8 cellular contexts compared by ENCODE assay signal in genomic region chr10:35640474-35640873, GRCh38. TPM values are rescaled to one million over a fixed set of nuclear protein-coding genes. Genes with fewer than 3 reads are reported as not detected.
DNase-seq lines count a peak whose midpoint lies in the region; ATAC-seq, FAIRE-seq and TF ChIP-seq lines count a peak whose summit lies in the region.

No MANE protein-coding gene starts in this region.

- no peak overlapping the region for H3K9ac ChIP-seq in keratinocyte (ENCODE audit: control insufficient read depth, extremely low read depth, insufficient read depth, low read length)

- intact Hi-C loops in spleen (cut with DNase I; ENCODE audit: low total_unique reads), result no loop called here

- H3K79me2 ChIP-seq in keratinocyte (ENCODE audit: control insufficient read depth, insufficient read depth, low read length), result peaks cover 3% of the 10 kb centered on the region

- H3K9me3 ChIP-seq in keratinocyte (ENCODE audit: control insufficient read depth, low read depth, low read length) (no peaks in the 10 kb centered on the region), spleen (no peaks in the 10 kb centered on the region)

- H3K9me1 ChIP-seq in keratinocyte (ENCODE audit: control insufficient read depth, extremely low read depth, insufficient read depth, low read length), result no peaks in the 10 kb centered on the region

- peak overlapping the region; percentile 26 for H3K27ac ChIP-seq in caudate nucleus (ENCODE audit: low read depth, low read length)
- no peak overlapping the region for H3K27ac ChIP-seq in keratinocyte (ENCODE audit: control insufficient read depth, insufficient read depth, low read length)
- peak overlapping the region in 5 of 8 donors; percentile 52 to 84 (median 61) for H3K27ac ChIP-seq in spleen

- H2AFZ ChIP-seq in keratinocyte (ENCODE audit: control insufficient read depth, low read length), result peak overlapping the region; percentile 84

- no peak for TF ChIP-seq POLR2A in spleen (IDR thresholded peaks at IDR 0.05)

- peak; percentile 37 for TF ChIP-seq CTCF in AG09309 (IDR thresholded peaks at IDR 0.05; ENCODE audit: control insufficient read depth, insufficient read depth, low read depth, low read length, missing control alignments)
- TF ChIP-seq CTCF in keratinocyte (optimal IDR thresholded peaks at IDR 0.05 in 1 of 3, IDR thresholded peaks at IDR 0.05 in 1 of 3, conservative IDR thresholded peaks at IDR 0.05 in 1 of 3; ENCODE audit: extremely low read depth in 1 of 3, insufficient read depth in 2 of 3, low read length in 3 of 3), result peak in 2 of 3 experiments; percentile 51 to 67
- peak in 6 of 11 experiments; percentile 39 to 68 (median 57) for TF ChIP-seq CTCF in spleen (IDR thresholded peaks at IDR 0.05 in 8 of 11, conservative IDR thresholded peaks at IDR 0.05 in 3 of 11)

- dilution Hi-C loops in keratinocyte (cut with MboI; ENCODE audit: extremely low pct_ligation_motif_present, low sequenced_read_pairs), result loop anchor here (25.0 kb wide), 1 partner anchor 1147 kb away; no protein-coding TSS in a partner anchor

- no peak for FAIRE-seq in keratinocyte (lab: Jason Lieb, UNC)

- 0 to 5% (median 2%) methylated on average over 7 to 53 of the region's 53 CpGs for WGBS in spleen, 5 donors

- H3K27me3 ChIP-seq in keratinocyte (ENCODE audit: control insufficient read depth, extremely low read depth, insufficient read depth, low read length) (peaks cover 5% of the 10 kb centered on the region), spleen (replicated peaks in 1 of 7) (peaks cover 0 to 86% (median 22%) of the 10 kb centered on the region in 7 donors)

- H3K36me3 ChIP-seq in keratinocyte (ENCODE audit: control insufficient read depth in 2 of 2, extremely low read depth in 1 of 2, insufficient read depth in 2 of 2, low read length in 2 of 2) (no peaks in the 10 kb centered on the region), spleen (no peaks in the 10 kb centered on the region)

- DNase-seq in AG09309 (ENCODE audit: low read depth), result no peak
- DNase-seq in caudate nucleus (lab: John Stamatoyannopoulos, UW), result peak in 35 of 61 donors; percentile 8 to 61 (median 30)
- no peak for DNase-seq in keratinocyte (ENCODE audit: low read depth, low spot score)
- DNase-seq in spleen, result peak; percentile 87
- DNase-seq in RKO (ENCODE audit: low spot score), result no peak

- H3K4me2 ChIP-seq in keratinocyte (ENCODE audit: control insufficient read depth, extremely low read depth, insufficient read depth, low read depth, low read length), result peak overlapping the region; percentile 61

- ATAC-seq in GM18502 (IDR thresholded peaks at IDR 0.05; ENCODE audit: poor library complexity, unreplicated experiment) (peak; percentile 30), HG03139 (IDR thresholded peaks at IDR 0.05; ENCODE audit: unreplicated experiment) (peak; percentile 35), SK-N-SH treated with all-trans-retinoic acid at 6 μM for 48 hours (peak; percentile 6; the same call in 1 of the 3 replicates)

- H3K4me3 ChIP-seq in AG09309 (ENCODE audit: control insufficient read depth, low read depth, low read length) (peak overlapping the region; percentile 72), keratinocyte (ENCODE audit: control insufficient read depth in 2 of 3, extremely low read depth in 1 of 3, insufficient read depth in 2 of 3, low read depth in 1 of 3, low read length in 3 of 3) (peak overlapping the region in 2 of 3 experiments; percentile 44 to 53), spleen (peak overlapping the region in 7 of 8 donors; percentile 40 to 94 (median 85))

- H3K4me1 ChIP-seq in keratinocyte (ENCODE audit: control insufficient read depth, extremely low read depth, insufficient read depth, low read length), result peaks cover 16% of the 10 kb centered on the region
- peaks cover 11 to 79% (median 55%) of the 10 kb centered on the region in 6 donors for H3K4me1 ChIP-seq in spleen

- no peaks in the 10 kb centered on the region for H4K20me1 ChIP-seq in keratinocyte (ENCODE audit: control insufficient read depth, extremely low read depth, insufficient read depth, low read length)

TF ChIP-seq in SK-N-SH treated with all-trans-retinoic acid at 6 μM for 48 hours, 23 proteins besides CTCF, POLR2A, EP300 and RAD21 (continues in another document):
- TF ChIP-seq ZFP3 (CRISPR knock-in tag; IDR thresholded peaks at IDR 0.05) (no peak), TCF4 (CRISPR knock-in tag; IDR thresholded peaks at IDR 0.05; ENCODE audit: borderline replicate concordance) (no peak), SNAI2 (CRISPR knock-in tag; IDR thresholded peaks at IDR 0.05) (no peak), ZNF8 (CRISPR knock-in tag; IDR thresholded peaks at IDR 0.05) (no peak), CSRNP3 (CRISPR knock-in tag; IDR thresholded peaks at IDR 0.05) (no peak), TOX (CRISPR knock-in tag; IDR thresholded peaks at IDR 0.05; ENCODE audit: borderline replicate concordance) (no peak), ISL1 (CRISPR knock-in tag; IDR thresholded peaks at IDR 0.05) (no peak), TSHZ2 (CRISPR knock-in tag; IDR thresholded peaks at IDR 0.05) (no peak), BACH2 (CRISPR knock-in tag; IDR thresholded peaks at IDR 0.05; ENCODE audit: borderline replicate concordance) (no peak)

RNA-seq across cellular contexts. Expression of gene FZD8, which starts 1.6 kb away (rescaled TPM):
- polyA plus RNA-seq in keratinocyte, result 1.5 to 2.1 TPM (median 2.0 TPM) in 3 replicates
- 0.09 TPM for polyA plus RNA-seq in keratinocyte (2011; ENCODE audit: low read depth)
- 0.68 and 0.78 TPM in 2 replicates for polyA plus RNA-seq in keratinocyte (2011; cell fraction: cytosol; rRNA removed)
- 4.0 and 5.5 TPM in 2 replicates for polyA plus RNA-seq in keratinocyte (2011; cell fraction: nucleus; rRNA removed)
- polyA plus RNA-seq in keratinocyte (2012; ENCODE audit: low replicate concordance), result 1.8 and 4.9 TPM in 2 replicates
- polyA minus RNA-seq in keratinocyte, result 2.1 to 4.0 TPM (median 2.3 TPM) in 3 replicates
- 5.6 TPM for polyA minus RNA-seq in keratinocyte (2011; cell fraction: cytosol; rRNA and poly(A)+ RNA removed)
- 8.4 and 9.7 TPM in 2 replicates for polyA minus RNA-seq in keratinocyte (2011; cell fraction: nucleus; rRNA and poly(A)+ RNA removed)
- total RNA-seq in spleen, result 10 to 100 TPM in 6 of 7 donors, 1 to 10 TPM in 1; 8.0 to 37.6 (median 19.9) TPM
- polyA plus RNA-seq in spleen, result 1 to 10 TPM in 2 of 3 donors, under 1 TPM in 1; 0.93 to 4.1 (median 1.5) TPM

RNA-seq across cellular contexts. Expression of gene GJD4, which starts 35.3 kb away (rescaled TPM):
- polyA plus RNA-seq in keratinocyte (not detected in 3 replicates), spleen (under 1 TPM in 2 of 3 donors, not detected in 1; 0.03 to 0.10 TPM)
- polyA plus RNA-seq in keratinocyte (2011; ENCODE audit: low read depth), result not detected
- not detected in 2 replicates for polyA plus RNA-seq in keratinocyte (2011; cell fraction: cytosol; rRNA removed)
- not detected in 2 replicates for polyA plus RNA-seq in keratinocyte (2011; cell fraction: nucleus; rRNA removed)
- not detected in 2 replicates for polyA plus RNA-seq in keratinocyte (2012; ENCODE audit: low replicate concordance)
- not detected in 3 replicates for polyA minus RNA-seq in keratinocyte
- not detected for polyA minus RNA-seq in keratinocyte (2011; cell fraction: cytosol; rRNA and poly(A)+ RNA removed)
- not detected in 2 replicates for polyA minus RNA-seq in keratinocyte (2011; cell fraction: nucleus; rRNA and poly(A)+ RNA removed)
- not detected for total RNA-seq in spleen

Comparison
In these comparisons a context has a peak if more than half of its experiments do, and no peak if none do; other contexts are left out.
1. DNase-seq: peak in caudate nucleus (35 of 61) and spleen (single experiment); none in AG09309 (single experiment), keratinocyte (single experiment) and RKO (single experiment).
2. Peak in every context shown above with its lines, with median percentiles within 50 percentile points of each other: H3K4me3 ChIP-seq, CTCF ChIP-seq and ATAC-seq.